2 cellular contexts compared by ENCODE assay signal in the genomic region with DNA sequence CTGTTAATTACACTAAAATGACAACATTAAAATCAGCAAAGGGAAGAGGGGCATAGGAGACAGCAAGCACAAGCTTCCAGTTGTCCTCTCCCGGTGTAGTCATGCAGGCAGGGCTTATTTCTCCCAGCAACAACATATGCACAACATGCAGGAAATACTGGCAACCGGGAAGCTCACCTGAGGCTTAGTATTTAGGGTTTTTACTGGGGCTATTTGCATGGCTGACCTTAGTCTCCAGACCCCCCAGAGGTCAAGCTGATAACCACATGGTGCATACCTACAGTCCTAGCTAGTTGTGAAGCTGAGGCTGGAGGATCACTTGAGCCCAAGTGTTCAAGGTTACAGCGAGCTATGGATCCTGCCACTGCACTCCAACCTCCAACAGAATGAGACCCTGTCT.
TF ChIP-seq lines count a peak whose summit lies in the region.

No MANE protein-coding gene starts in this region.

TF ChIP-seq in GM23338, 12 proteins besides CTCF, POLR2A, EP300 and RAD21:
- no peak for TF ChIP-seq ZNF331 (CRISPR knock-in tag; IDR thresholded peaks at IDR 0.05; ENCODE audit: low read depth)
- TF ChIP-seq, protein P1, sequence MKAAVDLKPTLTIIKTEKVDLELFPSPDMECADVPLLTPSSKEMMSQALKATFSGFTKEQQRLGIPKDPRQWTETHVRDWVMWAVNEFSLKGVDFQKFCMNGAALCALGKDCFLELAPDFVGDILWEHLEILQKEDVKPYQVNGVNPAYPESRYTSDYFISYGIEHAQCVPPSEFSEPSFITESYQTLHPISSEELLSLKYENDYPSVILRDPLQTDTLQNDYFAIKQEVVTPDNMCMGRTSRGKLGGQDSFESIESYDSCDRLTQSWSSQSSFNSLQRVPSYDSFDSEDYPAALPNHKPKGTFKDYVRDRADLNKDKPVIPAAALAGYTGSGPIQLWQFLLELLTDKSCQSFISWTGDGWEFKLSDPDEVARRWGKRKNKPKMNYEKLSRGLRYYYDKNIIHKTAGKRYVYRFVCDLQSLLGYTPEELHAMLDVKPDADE (IDR thresholded peaks at IDR 0.05), result 0 out of 2 replicates have a peak, but pooled peaks have one; percentile 26

TF ChIP-seq in H1, 55 proteins besides CTCF, POLR2A, EP300 and RAD21:
- TF ChIP-seq SP4 (IDR thresholded peaks at IDR 0.05; ENCODE audit: low read length) (no peak), RNF2 (IDR thresholded peaks at IDR 0.05; ENCODE audit: borderline replicate concordance, low read depth, low read length, missing control alignments, poor library complexity, severe bottlenecking) (no peak), KDM1A (IDR thresholded peaks at IDR 0.05; ENCODE audit: borderline replicate concordance, low read length) (no peak), MAX (IDR thresholded peaks at IDR 0.05) (peak; percentile 33; the same call in 1 of the 2 replicates), TEAD4 (IDR thresholded peaks at IDR 0.05; ENCODE audit: low read depth, low read length) (0 out of 2 replicates have a peak, but pooled peaks have one; percentile 31), TAF1 (IDR thresholded peaks at IDR 0.05; ENCODE audit: low read depth, low read length) (0 out of 2 replicates have a peak, but pooled peaks have one; percentile 20), CREB1 (IDR thresholded peaks at IDR 0.05) (no peak), POLR2AphosphoS5 (IDR thresholded peaks at IDR 0.05; ENCODE audit: low read depth, low read length) (no peak), YY1 (IDR thresholded peaks at IDR 0.05; ENCODE audit: low read depth, low read length) (0 out of 2 replicates have a peak, but pooled peaks have one; percentile 11), BCL11A (IDR thresholded peaks at IDR 0.05; ENCODE audit: low read depth in 2 of 2, low read length in 2 of 2) (no peak), NANOG (IDR thresholded peaks at IDR 0.05; ENCODE audit: insufficient read depth, low read depth, low read length, poor library complexity, severe bottlenecking) (peak; percentile 30), TCF12 (IDR thresholded peaks at IDR 0.05; ENCODE audit: low read depth, low read length) (0 out of 2 replicates have a peak, but pooled peaks have one; percentile 18), HDAC2 (IDR thresholded peaks at IDR 0.05; ENCODE audit: borderline replicate concordance in 1 of 2, low read depth in 2 of 2, low read length in 2 of 2) (no peak)
- TF ChIP-seq, protein P2, sequence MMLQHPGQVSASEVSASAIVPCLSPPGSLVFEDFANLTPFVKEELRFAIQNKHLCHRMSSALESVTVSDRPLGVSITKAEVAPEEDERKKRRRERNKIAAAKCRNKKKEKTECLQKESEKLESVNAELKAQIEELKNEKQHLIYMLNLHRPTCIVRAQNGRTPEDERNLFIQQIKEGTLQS (IDR thresholded peaks at IDR 0.05; ENCODE audit: insufficient read depth, low read depth, low read length), result no peak
